Comparison of ENCODE assay signal across 8 cellular contexts in genomic region chr2:189783927-189784867, GRCh38. TPM values are rescaled to one million over a fixed set of nuclear protein-coding genes. Genes with fewer than 3 reads are reported as not detected.
DNase-seq lines count a peak whose midpoint lies in the region; ATAC-seq and TF ChIP-seq lines count a peak whose summit lies in the region.

ORMDL1 (minus strand) TSS chr2:189784339; CDS start chr2:189782595, 1,744 bp downstream.
PMS1 (plus strand) TSS chr2:189784450; CDS start chr2:189791810, 7,360 bp downstream.

- peak within 1 kb of the TSS; percentile 95 for H3K4me3 Mint-ChIP-seq in GM23338

- no peaks in the 10 kb centered on the region for H3K27me3 ChIP-seq in GM23338 (ENCODE audit: insufficient read depth)
- H3K27me3 ChIP-seq in esophagus squamous epithelium = no peaks in the 10 kb centered on the region

- H3K4me1 Mint-ChIP-seq in GM23338 = peaks cover 21% of the 10 kb centered on the region

- peak within 1 kb of the TSS; percentile 70; the same call in 1 of the 2 replicates for H2AFZ ChIP-seq in GM23338

- peak within 1 kb of the TSS; percentile 93 for H3K27ac ChIP-seq in GM23338 (ENCODE audit: low read depth)
- H3K27ac ChIP-seq in esophagus squamous epithelium = peak within 1 kb of the TSS; percentile 94 to 97 (median 96)

- H3K36me3 Mint-ChIP-seq in GM23338 (ENCODE audit: low read depth) = peaks cover 53% of the 10 kb centered on the region

- H3K9me3 Mint-ChIP-seq in GM23338 = no peaks in the 10 kb centered on the region

- WGBS in esophagus squamous epithelium, 2 donors = 0% methylated on average over 11 to 42 of the region's 96 CpGs

- H3K4me1 ChIP-seq in GM23338 (ENCODE audit: insufficient read depth) (peaks cover 5% of the 10 kb centered on the region; the same call in 1 of the 2 replicates), esophagus squamous epithelium (peaks cover 4 to 43% (median 19%) of the 10 kb centered on the region in 3 donors)

- no peaks in the 10 kb centered on the region for H3K9me3 ChIP-seq in esophagus squamous epithelium

- peaks cover 84% of the 10 kb centered on the region for H3K79me2 ChIP-seq in GM23338 (replicated peaks; ENCODE audit: insufficient read depth)

- H4K20me1 ChIP-seq in GM23338 (replicated peaks; ENCODE audit: insufficient read depth) = peaks cover 8% of the 10 kb centered on the region; the same call in 1 of the 2 replicates

- H3K9me2 ChIP-seq in GM23338 (ENCODE audit: insufficient read depth) = no peaks in the 10 kb centered on the region

- TF ChIP-seq CTCF in GM23338 (conservative IDR thresholded peaks at IDR 0.05; ENCODE audit: low read depth in 2 of 2) = no peak
- TF ChIP-seq CTCF in esophagus squamous epithelium (IDR thresholded peaks at IDR 0.05) = no peak

- H3K36me3 ChIP-seq in GM23338 (ENCODE audit: insufficient read depth) (peaks cover 20% of the 10 kb centered on the region), esophagus squamous epithelium (peaks cover 0 to 33% (median 3%) of the 10 kb centered on the region in 3 donors)

- H3K27ac Mint-ChIP-seq in GM23338 = peak within 1 kb of the TSS; percentile 95

- H3K4me3 ChIP-seq in GM23338 = peak within 1 kb of the TSS; percentile 60
- peak within 1 kb of the TSS; percentile 79 to 94 (median 80) for H3K4me3 ChIP-seq in esophagus squamous epithelium

- peaks cover 2% of the 10 kb centered on the region for H3K27me3 Mint-ChIP-seq in GM23338 (ENCODE audit: insufficient read depth, low read depth, poor library complexity)

- DNase-seq in Daoy (ENCODE audit: low read depth) = peak; percentile 97
- DNase-seq in GM23338 (ENCODE audit: low spot score) = peak; percentile 95
- peak; percentile 95 to 96 for DNase-seq in Kasumi-1 (lab: John Stamatoyannopoulos, UW)
- peak; percentile 95 for DNase-seq in RKO (ENCODE audit: low spot score)
- DNase-seq in activated T-helper 1 cell treated with Interleukin-2 at 50 U/mL for 16 hours (ENCODE audit: low read depth) = peak; percentile 92
- DNase-seq in esophagus squamous epithelium (lab: John Stamatoyannopoulos, UW) = peak; percentile 73
- peak; percentile 97 for DNase-seq in myocyte (ENCODE audit: low read depth)
- peak; percentile 86 to 93 for DNase-seq in stimulated activated CD8-positive, alpha-beta memory T cell treated with anti-CD3 and anti-CD28 coated beads, Interleukin-7, amount 100 ng/mL, for 4 hours (ENCODE audit: low read depth in 2 of 2)

- peak within 1 kb of the TSS; percentile 75 for H3K4me2 ChIP-seq in GM23338

- no peaks in the 10 kb centered on the region for H3F3A ChIP-seq in GM23338 (replicated peaks; ENCODE audit: low read depth)

- intact Hi-C loops in esophagus squamous epithelium (cut with DNase I) = no loop called here

- peak in 3 of 4 donors; percentile 60 to 96 (median 88) for TF ChIP-seq POLR2A in esophagus squamous epithelium (IDR thresholded peaks at IDR 0.05)

- ATAC-seq in GM23338 = peak; percentile 95

TF ChIP-seq in GM23338, 12 proteins besides CTCF, POLR2A, EP300 and RAD21:
- TF ChIP-seq CREB1 (CRISPR knock-in tag; IDR thresholded peaks at IDR 0.05; ENCODE audit: low read depth) (peak; percentile 54), EZH2 (IDR thresholded peaks at IDR 0.05; ENCODE audit: low read depth, unreplicated experiment) (no peak), POLR2AphosphoS5 (IDR thresholded peaks at IDR 0.05; ENCODE audit: low read depth) (peak; percentile 95), ETS1 (IDR thresholded peaks at IDR 0.05) (peak; percentile 65; the same call in 1 of the 2 replicates), JUNB (IDR thresholded peaks at IDR 0.05; ENCODE audit: unreplicated experiment) (no peak)

RNA-seq across cellular contexts. Expression of gene ORMDL1, which starts in this region (rescaled TPM):
- total RNA-seq in Daoy (2014; rRNA removed; shearing (Covaris generic)) = 66.7 and 67.7 TPM in 2 replicates
- total RNA-seq in GM23338 (2014; rRNA removed; shearing (Covaris generic)) = 49.0 and 50.5 TPM in 2 replicates
- polyA plus RNA-seq in GM23338 (2016; fragmentation: Nextera tagmentation; extraction: Ambion mirVana) = 78.4 and 84.2 TPM in 2 replicates
- total RNA-seq in esophagus squamous epithelium = 10 to 100 TPM; 12.5 to 62.0 (median 38.7) TPM
- 92.1 and 96.4 TPM in 2 replicates for total RNA-seq in myocyte
- polyA plus RNA-seq in myocyte (2012) = 60.3 TPM

RNA-seq across cellular contexts. Expression of gene PMS1, which starts in this region (rescaled TPM):
- 35.0 and 56.1 TPM in 2 replicates for total RNA-seq in Daoy (2014; rRNA removed; shearing (Covaris generic))
- total RNA-seq in GM23338 (2014; rRNA removed; shearing (Covaris generic)) = 53.7 and 57.6 TPM in 2 replicates
- polyA plus RNA-seq in GM23338 (2016; fragmentation: Nextera tagmentation; extraction: Ambion mirVana) = 64.1 and 71.6 TPM in 2 replicates
- 10 to 100 TPM in 3 of 4 donors, 1 to 10 TPM in 1; 6.3 to 15.4 (median 13.2) TPM for total RNA-seq in esophagus squamous epithelium
- 34.1 and 34.2 TPM in 2 replicates for total RNA-seq in myocyte
- polyA plus RNA-seq in myocyte (2012) = 9.9 TPM

Comparison
In these comparisons a context has a peak if more than half of its experiments do, and no peak if none do; other contexts are left out.
1. Peak in every context shown above with its lines: DNase-seq, ATAC-seq, H3K4me3 ChIP-seq and H3K27ac ChIP-seq.